8 cellular contexts compared by ENCODE assay signal in the genomic region with DNA sequence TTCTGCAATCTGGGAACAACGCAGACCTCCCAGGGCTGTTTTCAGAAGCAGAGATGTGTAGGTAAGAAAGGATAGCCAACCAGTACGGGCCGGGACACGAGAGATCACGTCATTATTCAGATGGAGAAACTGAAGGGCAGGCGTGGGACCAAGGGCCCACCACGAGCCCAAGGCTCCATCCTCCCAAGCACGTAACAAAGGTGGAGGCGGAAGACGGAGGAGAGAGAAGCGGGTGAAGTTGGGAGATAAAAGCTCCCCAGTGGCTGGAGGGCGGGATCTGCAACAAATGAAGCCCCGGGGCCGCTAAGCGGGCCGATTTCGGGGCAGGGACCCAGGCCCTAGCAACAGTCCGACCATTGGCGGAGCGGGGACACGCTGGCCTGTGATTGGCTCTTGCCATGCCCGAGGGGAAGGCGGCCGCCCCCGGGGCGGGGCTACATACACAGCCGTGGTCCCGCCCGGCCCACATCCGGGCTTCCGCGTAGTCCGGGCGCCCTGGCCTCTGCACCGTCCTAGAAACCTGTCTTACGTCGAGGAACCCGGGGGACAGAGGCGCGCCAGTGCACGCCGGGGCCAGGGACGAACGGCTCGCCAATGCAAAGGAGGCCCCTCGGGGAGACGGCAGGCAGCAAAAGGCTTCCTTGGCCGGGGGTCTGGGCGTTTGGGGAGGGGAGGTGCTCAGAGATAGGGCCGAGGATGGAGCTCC. TPM values are rescaled to one million over a fixed set of nuclear protein-coding genes. Genes with fewer than 3 reads are reported as not detected.
A peak's percentile ranks its signal among the peaks of the same experiment; 100 is the strongest.
DNase-seq lines count a peak whose midpoint lies in the region; ATAC-seq and TF ChIP-seq lines count a peak whose summit lies in the region.

No MANE protein-coding gene starts in this region.

- DNase-seq in DMS 273 (lab: John Stamatoyannopoulos, UW; ENCODE audit: unreplicated experiment) (peak; percentile 100), HuH-7.5 (ENCODE audit: low spot score) (peak; percentile 96), activated T-cell treated with anti-CD3 and anti-CD28 coated beads for 24 hours (ENCODE audit: low read depth) (peak; percentile 91), epithelial cell of esophagus (ENCODE audit: low read depth) (peak; percentile 97), mucosa of gallbladder (ENCODE audit: low spot score) (peak; percentile 97)
- DNase-seq in stimulated activated CD8-positive, alpha-beta memory T cell treated with anti-CD3 and anti-CD28 coated beads, Interleukin-4, amount 100 ng/mL, for 4 hours (ENCODE audit: low read depth in 2 of 2, low spot score in 1 of 2): peak; percentile 90 to 93

- no peak for TF ChIP-seq CTCF in OCI-LY3 (IDR thresholded peaks at IDR 0.05; ENCODE audit: low read depth, low read length)
- TF ChIP-seq CTCF in epithelial cell of esophagus (IDR thresholded peaks at IDR 0.05; ENCODE audit: insufficient read depth, low read depth, low read length, missing control alignments): no peak

- H3K4me3 ChIP-seq in OCI-LY3 (ENCODE audit: low read length) (peak overlapping the region; percentile 85), epithelial cell of esophagus (ENCODE audit: low read length) (peak overlapping the region; percentile 78)

- peaks cover 3% of the 10 kb centered on the region for H3K36me3 ChIP-seq in OCI-LY3 (replicated peaks; ENCODE audit: low read depth, low read length)

- H3K27me3 ChIP-seq in OCI-LY3 (ENCODE audit: low read depth, low read length): no peaks in the 10 kb centered on the region

- no peaks in the 10 kb centered on the region for H3K9me3 ChIP-seq in OCI-LY3 (ENCODE audit: insufficient read depth, low read length)

- peak overlapping the region; percentile 92 for H2AFZ ChIP-seq in OCI-LY3 (ENCODE audit: low read depth, low read length)

- H3K79me2 ChIP-seq in OCI-LY3 (ENCODE audit: low read length): peaks cover 7% of the 10 kb centered on the region; the same call in 1 of the 2 replicates

- H3K9ac ChIP-seq in OCI-LY3 (ENCODE audit: low read length): peak overlapping the region; percentile 74

- H4K20me1 ChIP-seq in OCI-LY3 (ENCODE audit: insufficient read depth, low read length): peaks cover 6% of the 10 kb centered on the region; the same call in 1 of the 2 replicates

- ATAC-seq in GM21526 (IDR thresholded peaks at IDR 0.05; ENCODE audit: low FRiP score, unreplicated experiment): peak; percentile 88

- peak overlapping the region; percentile 41 for H3K27ac ChIP-seq in OCI-LY3 (ENCODE audit: low read length)

- H3K4me2 ChIP-seq in OCI-LY3 (ENCODE audit: low read length): peak overlapping the region; percentile 98

- H3K4me1 ChIP-seq in OCI-LY3 (ENCODE audit: low read length): peaks cover 12% of the 10 kb centered on the region

RNA-seq across cellular contexts. Expression of gene HSPB1, which starts 15.5 kb away (rescaled TPM):
- total RNA-seq in mucosa of gallbladder: 1,198 TPM

RNA-seq across cellular contexts. Expression of gene YWHAG, which starts 40.9 kb away (rescaled TPM):
- 95.4 TPM for total RNA-seq in mucosa of gallbladder

Comparison
In these comparisons a context has a peak if more than half of its experiments do, and no peak if none do; other contexts are left out.
1. Peak in every context shown above with its lines: DNase-seq, ATAC-seq, H3K4me3 ChIP-seq and H3K27ac ChIP-seq.